In the genomic region with DNA sequence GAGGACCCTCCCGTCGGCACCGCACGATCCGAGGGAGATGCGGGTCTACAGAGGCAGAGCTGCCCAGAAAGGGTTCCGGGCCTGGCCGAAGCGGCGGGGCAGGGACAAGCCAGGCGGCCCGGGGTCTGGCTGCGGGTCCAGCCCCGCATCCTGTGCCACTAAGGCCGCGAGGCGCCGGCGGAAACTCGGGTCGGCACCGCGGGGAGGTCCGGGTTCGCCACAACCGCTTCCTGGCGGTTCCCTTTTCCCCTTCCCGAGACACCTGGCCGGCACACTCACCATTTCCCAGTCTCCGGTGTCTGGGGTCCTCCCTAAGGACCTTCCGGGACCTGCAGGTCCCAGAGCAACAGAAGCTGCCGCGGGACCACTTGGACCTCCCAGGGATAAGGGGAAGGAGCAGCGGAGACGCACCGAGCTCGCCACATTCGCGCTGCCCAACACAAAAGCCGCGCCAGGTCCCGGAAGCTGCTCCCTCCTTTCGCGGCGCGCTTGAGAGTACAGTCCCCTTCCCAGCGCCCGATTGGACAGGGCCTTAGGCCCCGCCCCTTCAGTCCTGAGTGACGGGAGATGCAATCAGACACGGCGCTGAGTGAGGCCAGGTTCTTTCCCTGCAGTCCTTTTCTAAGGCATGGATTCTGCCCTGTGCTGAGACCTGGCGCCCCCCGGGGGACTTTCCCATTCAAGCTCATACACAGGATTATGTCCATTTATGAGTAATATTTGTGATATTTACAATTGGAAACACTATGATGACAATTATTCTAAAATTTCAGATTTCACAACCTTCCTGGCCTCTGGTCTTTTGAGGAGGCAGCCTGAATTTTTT, we compare ENCODE assay signal across 1 cellular context.
TF ChIP-seq lines count a peak whose summit lies in the region.

A gene (minus strand): TSS at position 497 of the 826 bp plus-strand sequence. CDS start 215 bp downstream, at position 282.

TF ChIP-seq in A549, 52 proteins besides CTCF, POLR2A, EP300 and RAD21 (continued from another document):
- TF ChIP-seq, protein P1, sequence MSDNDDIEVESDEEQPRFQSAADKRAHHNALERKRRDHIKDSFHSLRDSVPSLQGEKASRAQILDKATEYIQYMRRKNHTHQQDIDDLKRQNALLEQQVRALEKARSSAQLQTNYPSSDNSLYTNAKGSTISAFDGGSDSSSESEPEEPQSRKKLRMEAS (IDR thresholded peaks at IDR 0.05) = peak; percentile 59; the same call in 1 of the 2 replicates
